Comparison of ENCODE assay signal across 11 cellular contexts in genomic region chr13:38819053-38819452, GRCh38.
DNase-seq lines count a peak whose midpoint lies in the region; ATAC-seq and TF ChIP-seq lines count a peak whose summit lies in the region.
"Had no signal": no experiment of that assay in that cellular context is flagged by ENCODE, and none has a peak within 500 bp of the region (broad histone marks: within the 10 kb centered on the region; RNA-seq: fewer than 3 reads in every experiment).

No MANE protein-coding gene starts in this region.

- H3K36me3 Mint-ChIP-seq in WTC11 = no peaks in the 10 kb centered on the region
- no peaks in the 10 kb centered on the region for H3K36me3 Mint-ChIP-seq in chondrocyte (ENCODE audit: low read depth)

- H3K27me3 Mint-ChIP-seq in WTC11 (ENCODE audit: low read depth) (no peaks in the 10 kb centered on the region), chondrocyte (ENCODE audit: low read depth) (no peaks in the 10 kb centered on the region)

- peak; percentile 13 to 68 (median 26) for DNase-seq in NCI-H1417 (lab: John Stamatoyannopoulos, UW)
- DNase-seq in NCI-H1417 treated with DMSO at 0.1 percent for 48 hours (lab: John Stamatoyannopoulos, UW) = no peak
- peak; percentile 95 for DNase-seq in astrocyte of the cerebellum (ENCODE audit: low read depth)
- peak; percentile 26 for DNase-seq in iris pigment epithelial cell (ENCODE audit: low read depth)
- DNase-seq in superior temporal gyrus (ENCODE audit: extremely low spot score) = peak; percentile 77
- DNase-seq in WTC11 (ENCODE audit: low spot score) = no peak
- no peak for DNase-seq in chondrocyte (ENCODE audit: low spot score)
- DNase-seq: 8988T, NCI-H2227 treated with DMSO at 0.1 percent for 48 hours, SK-N-SH had no signal

- H3K4me1 Mint-ChIP-seq in WTC11 (peaks cover 12% of the 10 kb centered on the region), chondrocyte (ENCODE audit: low read depth) (no peaks in the 10 kb centered on the region)

- CTCF ChIA-PET in WTC11 (lab: Charles Lee) = no interaction called here

- H3K9me3 Mint-ChIP-seq in WTC11 = no peaks in the 10 kb centered on the region
- H3K9me3 Mint-ChIP-seq in chondrocyte (ENCODE audit: low read depth) = peaks cover 3% of the 10 kb centered on the region

- POLR2A ChIA-PET in WTC11 (lab: Charles Lee) = no interaction called here

- TF ChIP-seq CTCF in astrocyte of the cerebellum (IDR thresholded peaks at IDR 0.05; ENCODE audit: low read depth, low read length, missing control alignments) (no peak), WTC11 (IDR thresholded peaks at IDR 0.05) (no peak), chondrocyte (IDR thresholded peaks at IDR 0.05) (no peak)

- ATAC-seq in HG03280 (IDR thresholded peaks at IDR 0.05; ENCODE audit: unreplicated experiment) (no peak), WTC11 (no peak)

- no peak overlapping the region for H3K27ac Mint-ChIP-seq in WTC11
- no peak overlapping the region for H3K27ac Mint-ChIP-seq in chondrocyte (ENCODE audit: unreplicated experiment)

- H3K4me3 ChIP-seq in astrocyte of the cerebellum (ENCODE audit: low read depth, low read length) = no peak overlapping the region

- in situ Hi-C loops in astrocyte of the cerebellum (cut with HindIII; ENCODE audit: low sequenced_read_pairs) = no loop called here

- H3K4me3 Mint-ChIP-seq in WTC11 (no peak overlapping the region), chondrocyte (ENCODE audit: unreplicated experiment) (no peak overlapping the region)

TF ChIP-seq in WTC11, 78 proteins besides CTCF, POLR2A, EP300 and RAD21:
- TF ChIP-seq ZNF219 (CRISPR knock-in tag; IDR thresholded peaks at IDR 0.05; ENCODE audit: borderline replicate concordance) (no peak), FOXP1 (CRISPR knock-in tag; IDR thresholded peaks at IDR 0.05; ENCODE audit: borderline replicate concordance) (no peak), TP53 (CRISPR knock-in tag; IDR thresholded peaks at IDR 0.05) (no peak), ZNF232 (CRISPR knock-in tag; IDR thresholded peaks at IDR 0.05) (no peak), PRRX2 (CRISPR knock-in tag; IDR thresholded peaks at IDR 0.05) (no peak), ZBTB21 (CRISPR knock-in tag; IDR thresholded peaks at IDR 0.05; ENCODE audit: borderline replicate concordance) (no peak), TCF7 (CRISPR knock-in tag; IDR thresholded peaks at IDR 0.05; ENCODE audit: low read depth) (no peak), ZNF671 (CRISPR knock-in tag; IDR thresholded peaks at IDR 0.05) (no peak), ZNF281 (CRISPR knock-in tag; IDR thresholded peaks at IDR 0.05) (no peak)

Comparison
In these comparisons a context has a peak if more than half of its experiments do, and no peak if none do; other contexts are left out.
1. DNase-seq: peak in NCI-H1417 (3 of 3), astrocyte of the cerebellum (single experiment), iris pigment epithelial cell (single experiment) and superior temporal gyrus (single experiment); none in NCI-H1417 treated with DMSO at 0.1 percent for 48 hours (single experiment), WTC11 (single experiment) and chondrocyte (single experiment).